Comparison of ENCODE assay signal across 15 cellular contexts in genomic region chr11:128487978-128488377, GRCh38.
DNase-seq lines count a peak whose midpoint lies in the region; ATAC-seq and TF ChIP-seq lines count a peak whose summit lies in the region.
"Had no signal": no experiment of that assay in that cellular context is flagged by ENCODE, and none has a peak within 500 bp of the region (broad histone marks: within the 10 kb centered on the region; RNA-seq: fewer than 3 reads in every experiment).

No MANE protein-coding gene starts in this region.

- no peak for DNase-seq in activated naive CD4-positive, alpha-beta T cell treated with anti-CD3 and anti-CD28 coated beads, Interleukin-2, amount 10 ng/mL, durations not matched to agents 7 days and 5 days
- no peak for DNase-seq in activated naive CD4-positive, alpha-beta T cell (lab: John Stamatoyannopoulos, UW)
- DNase-seq in immature natural killer cell (no peak), suprapubic skin (ENCODE audit: low spot score in 2 of 2) (no peak), OCI-M1 (lab: John Stamatoyannopoulos, UW) (no peak), amniotic stem cell (lab: John Stamatoyannopoulos, UW) (no peak), CD1c-positive myeloid dendritic cell (ENCODE audit: extremely low spot score) (no peak)
- DNase-seq: activated CD4-positive, CD25-positive, alpha-beta regulatory T cell; activated gamma-delta T cell treated with Interleukin-2 at 50 U/mL for 16 hours; NCI-H2171 treated with DMSO at 0.1 percent for 48 hours; uterus had no signal

- H3K9me3 Mint-ChIP-seq in activated naive CD4-positive, alpha-beta T cell treated with anti-CD3 and anti-CD28 coated beads, Interleukin-2, amount 10 ng/mL, durations not matched to agents 7 days and 5 days: no peaks in the 10 kb centered on the region
- no peaks in the 10 kb centered on the region for H3K9me3 Mint-ChIP-seq in activated T-helper 17 cell treated with anti-CD3 and anti-CD28 coated beads, Interleukin-2, amount 50 U/mL, for 72 hours
- no peaks in the 10 kb centered on the region for H3K9me3 Mint-ChIP-seq in immature natural killer cell

- CTCF ChIA-PET in activated naive CD4-positive, alpha-beta T cell treated with anti-CD3 and anti-CD28 coated beads, Interleukin-2, amount 10 ng/mL, durations not matched to agents 7 days and 5 days (lab: Charles Lee): interaction anchor here (1.4 to 2.4 kb wide), 4 partner anchors 23 to 140 kb away, joined by 3 to 7 read pairs (median 4); no protein-coding TSS in a partner anchor

- H3K4me3 Mint-ChIP-seq in activated naive CD4-positive, alpha-beta T cell treated with anti-CD3 and anti-CD28 coated beads, Interleukin-2, amount 10 ng/mL, durations not matched to agents 7 days and 5 days: peak overlapping the region; percentile 32
- H3K4me3 Mint-ChIP-seq in activated T-helper 17 cell treated with anti-CD3 and anti-CD28 coated beads, Interleukin-2, amount 50 U/mL, for 72 hours: peak overlapping the region; percentile 99
- peak overlapping the region in 1 of 5 donors; percentile 10 for H3K4me3 Mint-ChIP-seq in immature natural killer cell

- 63% methylated on average over 5 of the region's 5 CpGs for WGBS in suprapubic skin

- no peak for TF ChIP-seq CTCF in suprapubic skin (IDR thresholded peaks at IDR 0.05)

- peaks cover 92% of the 10 kb centered on the region for H3K36me3 Mint-ChIP-seq in activated naive CD4-positive, alpha-beta T cell treated with anti-CD3 and anti-CD28 coated beads, Interleukin-2, amount 10 ng/mL, durations not matched to agents 7 days and 5 days
- H3K36me3 Mint-ChIP-seq in activated T-helper 17 cell treated with anti-CD3 and anti-CD28 coated beads, Interleukin-2, amount 50 U/mL, for 72 hours (ENCODE audit: low read depth): peaks cover 100% of the 10 kb centered on the region
- peaks cover 52 to 78% (median 64%) of the 10 kb centered on the region in 3 donors for H3K36me3 Mint-ChIP-seq in immature natural killer cell

- no peaks in the 10 kb centered on the region for H3K27me3 ChIP-seq in suprapubic skin
- H3K27me3 ChIP-seq: MG63, neutrophil, uterus had no signal

- H3K4me1 Mint-ChIP-seq in activated naive CD4-positive, alpha-beta T cell treated with anti-CD3 and anti-CD28 coated beads, Interleukin-2, amount 10 ng/mL, durations not matched to agents 7 days and 5 days: peaks cover 98% of the 10 kb centered on the region
- H3K4me1 Mint-ChIP-seq in activated T-helper 17 cell treated with anti-CD3 and anti-CD28 coated beads, Interleukin-2, amount 50 U/mL, for 72 hours: peaks cover 91% of the 10 kb centered on the region
- H3K4me1 Mint-ChIP-seq in immature natural killer cell: peaks cover 92 to 100% of the 10 kb centered on the region in 2 donors

- no peak overlapping the region for H3K4me3 ChIP-seq in suprapubic skin
- H3K4me3 ChIP-seq: MG63, SK-N-MC, uterus had no signal

- no peaks in the 10 kb centered on the region for H3K9me3 ChIP-seq in suprapubic skin
- H3K9me3 ChIP-seq: MG63, neutrophil, uterus had no signal

- TF ChIP-seq POLR2A in suprapubic skin (IDR thresholded peaks at IDR 0.05): no peak

- H3K27ac ChIP-seq in suprapubic skin: peak overlapping the region; percentile 23
- H3K27ac ChIP-seq: SK-N-MC had no signal

- peak; percentile 25 for ATAC-seq in activated T-helper 17 cell treated with anti-CD3 and anti-CD28 coated beads, Interleukin-2, amount 50 U/mL, for 72 hours (replicated peaks)

- H3K4me1 ChIP-seq in suprapubic skin: peaks cover 64% of the 10 kb centered on the region
- H3K4me1 ChIP-seq: uterus had no signal

- H3K36me3 ChIP-seq in suprapubic skin: peaks cover 29% of the 10 kb centered on the region
- H3K36me3 ChIP-seq: uterus had no signal

- H3K27ac Mint-ChIP-seq in activated naive CD4-positive, alpha-beta T cell treated with anti-CD3 and anti-CD28 coated beads, Interleukin-2, amount 10 ng/mL, durations not matched to agents 7 days and 5 days: peak overlapping the region; percentile 88
- peak overlapping the region; percentile 100 for H3K27ac Mint-ChIP-seq in activated T-helper 17 cell treated with anti-CD3 and anti-CD28 coated beads, Interleukin-2, amount 50 U/mL, for 72 hours
- peak overlapping the region; percentile 73 to 95 (median 87) for H3K27ac Mint-ChIP-seq in immature natural killer cell

- TF ChIP-seq EP300 in suprapubic skin (IDR thresholded peaks at IDR 0.05): no peak

- H3K27me3 Mint-ChIP-seq in activated naive CD4-positive, alpha-beta T cell treated with anti-CD3 and anti-CD28 coated beads, Interleukin-2, amount 10 ng/mL, durations not matched to agents 7 days and 5 days: no peaks in the 10 kb centered on the region
- no peaks in the 10 kb centered on the region for H3K27me3 Mint-ChIP-seq in activated T-helper 17 cell treated with anti-CD3 and anti-CD28 coated beads, Interleukin-2, amount 50 U/mL, for 72 hours
- peaks cover 5 to 13% (median 12%) of the 10 kb centered on the region in 3 donors for H3K27me3 Mint-ChIP-seq in immature natural killer cell (ENCODE audit: low read depth in 3 of 3)
